17 cellular contexts compared by ENCODE assay signal in genomic region chr13:62525652-62526051, GRCh38.
A peak's percentile ranks its signal among the peaks of the same experiment; 100 is the strongest.
DNase-seq lines count a peak whose midpoint lies in the region; ATAC-seq, FAIRE-seq and TF ChIP-seq lines count a peak whose summit lies in the region.
"Had no signal": no experiment of that assay in that cellular context is flagged by ENCODE, and none has a peak within 500 bp of the region (broad histone marks: within the 10 kb centered on the region; RNA-seq: fewer than 3 reads in every experiment).

No MANE protein-coding gene starts in this region.

- H3K4me3 ChIP-seq in GM12878, result no peak overlapping the region
- H3K4me3 ChIP-seq in OCI-LY7 (ENCODE audit: low read depth, low read length, poor library complexity, severe bottlenecking), result no peak overlapping the region
- H3K4me3 ChIP-seq: K562 had no signal

- H3K4me1 ChIP-seq in GM12878 (ENCODE audit: control insufficient read depth, insufficient read depth, low read length) (peaks cover 15% of the 10 kb centered on the region), OCI-LY7 (ENCODE audit: insufficient read depth, low read length, poor library complexity, severe bottlenecking) (no peaks in the 10 kb centered on the region)

- SMC1A ChIA-PET in GM12878 (lab: Charles Lee; ENCODE audit: uncharacterized antibody, unreplicated experiment), result interaction anchor here (0.7 to 3.6 kb wide), 3 partner anchors 10 to 52 kb away, joined by 3 to 22 read pairs (median 3); no protein-coding TSS in a partner anchor

- FAIRE-seq in GM12878 (lab: Jason Lieb, UNC), result no peak
- FAIRE-seq: K562 had no signal

- intact Hi-C loops in GM12878 (cut with micrococcal nuclease; ENCODE audit: unreplicated experiment) (no loop called here), OCI-LY7 (cut with micrococcal nuclease; ENCODE audit: unreplicated experiment) (loop anchor here (10.0 kb wide), 1 partner anchor 179 kb away; no protein-coding TSS in a partner anchor)

- in situ Hi-C loops in GM12878 (cut with MboI), result no loop called here

- CTCF ChIA-PET in GM12878 (lab: Yijun Ruan, JAX), result interaction anchor here (1.1 kb wide), 1 partner anchor 14 kb away, joined by 8 read pairs; no protein-coding TSS in a partner anchor
- CTCF ChIA-PET in OCI-LY7 (lab: Charles Lee; ENCODE audit: unreplicated experiment), result no interaction called here

- WGBS in GM12878 (ENCODE audit: insufficient coverage, insufficient replicate concordance, low lambda C conversion rate, missing lambda C conversion rate), result 27% methylated on average over 2 of the region's 2 CpGs

- DNase-seq in NCI-H1092 treated with DMSO at 0.1 percent for 48 hours (lab: John Stamatoyannopoulos, UW), result peak; percentile 36
- no peak for DNase-seq in NCI-H1092 (lab: John Stamatoyannopoulos, UW)
- DNase-seq in GM12878 (ENCODE audit: low read depth, low spot score), result no peak
- DNase-seq in OCI-LY7 (ENCODE audit: low spot score), result no peak
- no peak for DNase-seq in UCSD-AML1 (lab: John Stamatoyannopoulos, UW; ENCODE audit: unreplicated experiment)
- no peak for DNase-seq in effector CD8-positive, alpha-beta T cell (lab: John Stamatoyannopoulos, UW)
- DNase-seq: C1 segment of cervical spinal cord; Calu3; CD4-positive, alpha-beta T cell; DMS 273 treated with DMSO at 0.1 percent for 48 hours; HCEC 1CT; HFFc6; Karpas-422 had no signal

- no TSS peak for BruUV-seq in GM12878 (replicated peaks; lab: Mats Ljungman, UMichigan)
- BruUV-seq in OCI-LY7 (replicated peaks; lab: Mats Ljungman, UMichigan), result no TSS peak

- RAD21 ChIA-PET in GM12878 (lab: Charles Lee; ENCODE audit: unreplicated experiment), result interaction anchor here (0.9 to 2.0 kb wide), 3 partner anchors 11 to 20 kb away, joined by 3 to 4 read pairs (median 4); no protein-coding TSS in a partner anchor

- TF ChIP-seq CTCF in GM12878 (IDR thresholded peaks at IDR 0.05 in 2 of 3, conservative IDR thresholded peaks at IDR 0.05 in 1 of 3; ENCODE audit: control insufficient read depth in 2 of 3, extremely low read depth in 1 of 3, insufficient read depth in 1 of 3, low read depth in 3 of 3, low read length in 3 of 3) (no peak), OCI-LY7 (conservative IDR thresholded peaks at IDR 0.05; ENCODE audit: low read length) (no peak)

- no peak overlapping the region for H3K9ac ChIP-seq in GM12878 (ENCODE audit: control insufficient read depth, insufficient read depth, low read length)

- H3K4me2 ChIP-seq in GM12878 (ENCODE audit: control insufficient read depth, insufficient read depth), result no peak overlapping the region
- no peak overlapping the region for H3K4me2 ChIP-seq in OCI-LY7 (ENCODE audit: low read length)

- no peaks in the 10 kb centered on the region for H3K27me3 ChIP-seq in GM12878 (replicated peaks in 1 of 2; ENCODE audit: control insufficient read depth in 2 of 2, insufficient read depth in 2 of 2, low read length in 1 of 2)

- no peak for TF ChIP-seq POLR2A in GM12878 (IDR thresholded peaks at IDR 0.05; ENCODE audit: low read depth, low read length)

- H3K9me3 ChIP-seq in GM12878 (replicated peaks; ENCODE audit: control insufficient read depth, insufficient read depth, low read length) (no peaks in the 10 kb centered on the region), OCI-LY7 (ENCODE audit: low read length) (no peaks in the 10 kb centered on the region)

- no peak overlapping the region for H2AFZ ChIP-seq in GM12878 (ENCODE audit: control insufficient read depth, low read depth, low read length)
- no peak overlapping the region for H2AFZ ChIP-seq in OCI-LY7 (ENCODE audit: low read length)

- H3K36me3 ChIP-seq in GM12878 (ENCODE audit: control insufficient read depth in 2 of 2, insufficient read depth in 2 of 2, low read length in 1 of 2) (no peaks in the 10 kb centered on the region), OCI-LY7 (ENCODE audit: insufficient read depth, low read length) (no peaks in the 10 kb centered on the region)

- ATAC-seq in HG02610 (IDR thresholded peaks at IDR 0.05; ENCODE audit: unreplicated experiment), result peak; percentile 34
- ATAC-seq in GM12878, result peak; percentile 58
- no peak for ATAC-seq in GM18502 (IDR thresholded peaks at IDR 0.05; ENCODE audit: poor library complexity, unreplicated experiment)
- ATAC-seq: K562 had no signal

- TF ChIP-seq RAD21 in GM12878 (IDR thresholded peaks at IDR 0.05; ENCODE audit: insufficient read depth, low read depth, low read length), result no peak

- no peaks in the 10 kb centered on the region for H3K9me2 ChIP-seq in OCI-LY7 (ENCODE audit: insufficient read depth, low read length)

- H3K27ac ChIP-seq in GM12878 (ENCODE audit: control insufficient read depth, insufficient read depth) (no peak overlapping the region), OCI-LY7 (ENCODE audit: low read depth, low read length, poor library complexity, severe bottlenecking) (no peak overlapping the region)
- H3K27ac ChIP-seq: 22Rv1 had no signal

- POLR2A ChIA-PET in GM12878 (lab: Charles Lee) (no interaction called here), OCI-LY7 (lab: Charles Lee) (no interaction called here)

- no peaks in the 10 kb centered on the region for H4K20me1 ChIP-seq in GM12878 (ENCODE audit: control insufficient read depth, insufficient read depth)
- H4K20me1 ChIP-seq in OCI-LY7 (ENCODE audit: insufficient read depth, low read length), result no peaks in the 10 kb centered on the region

- no peak for TF ChIP-seq EP300 in GM12878 (IDR thresholded peaks at IDR 0.05; ENCODE audit: borderline replicate concordance in 1 of 2, control insufficient read depth in 1 of 2, low read depth in 2 of 2, low read length in 2 of 2)

- H3K79me2 ChIP-seq in GM12878 (ENCODE audit: control insufficient read depth, insufficient read depth, low read length) (no peaks in the 10 kb centered on the region), OCI-LY7 (ENCODE audit: insufficient read depth, low read depth, low read length) (no peaks in the 10 kb centered on the region)

TF ChIP-seq in GM12878, 131 proteins besides CTCF, POLR2A, EP300 and RAD21:
- TF ChIP-seq SUZ12 (IDR thresholded peaks at IDR 0.05; ENCODE audit: unreplicated experiment) (no peak), BHLHE40 (IDR thresholded peaks at IDR 0.05; ENCODE audit: borderline replicate concordance in 1 of 2, low read depth in 2 of 2, low read length in 1 of 2) (peak; percentile 9 to 67; a peak in 2 of 4 replicates)
